8 cellular contexts compared by ENCODE assay signal in genomic region chr4:170138580-170139194, GRCh38. TPM values are rescaled to one million over a fixed set of nuclear protein-coding genes. Genes with fewer than 3 reads are reported as not detected.
DNase-seq lines count a peak whose midpoint lies in the region; ATAC-seq and TF ChIP-seq lines count a peak whose summit lies in the region.

No MANE protein-coding gene starts in this region.

- no peak overlapping the region for H3K27ac Mint-ChIP-seq in activated naive CD8-positive, alpha-beta T cell treated with anti-CD3 and anti-CD28 coated beads for 36 hours

- no peaks in the 10 kb centered on the region for H3K9me3 ChIP-seq in cardiac muscle cell (ENCODE audit: low read depth)

- H3K27me3 ChIP-seq in cardiac muscle cell, result no peaks in the 10 kb centered on the region

- no peaks in the 10 kb centered on the region for H3K36me3 Mint-ChIP-seq in activated naive CD8-positive, alpha-beta T cell treated with anti-CD3 and anti-CD28 coated beads for 36 hours

- H3K4me3 ChIP-seq in GM12875 (ENCODE audit: low read depth, low read length) (no peak overlapping the region), NB4 (ENCODE audit: low read depth, low read length) (no peak overlapping the region), cardiac muscle cell (no peak overlapping the region)

- no peaks in the 10 kb centered on the region for H3K9me3 Mint-ChIP-seq in activated naive CD8-positive, alpha-beta T cell treated with anti-CD3 and anti-CD28 coated beads for 36 hours

- H3K4me1 ChIP-seq in cardiac muscle cell (ENCODE audit: low read depth), result no peaks in the 10 kb centered on the region

- DNase-seq in NB4 (ENCODE audit: low read depth) (peak; percentile 72), SKM-1 (lab: John Stamatoyannopoulos, UW; ENCODE audit: unreplicated experiment) (peak; percentile 64), cardiac muscle cell (ENCODE audit: low read depth in 1 of 2, low spot score in 1 of 2) (peak; percentile 82 to 86), pulmonary artery endothelial cell (ENCODE audit: low read depth, low spot score) (peak; percentile 26)
- DNase-seq in activated naive CD8-positive, alpha-beta T cell treated with anti-CD3 and anti-CD28 coated beads for 36 hours, result peak; percentile 53

- H3K27ac ChIP-seq in cardiac muscle cell, result no peak overlapping the region

- H3K27me3 Mint-ChIP-seq in activated naive CD8-positive, alpha-beta T cell treated with anti-CD3 and anti-CD28 coated beads for 36 hours, result peaks cover 4% of the 10 kb centered on the region

- H3K4me1 Mint-ChIP-seq in activated naive CD8-positive, alpha-beta T cell treated with anti-CD3 and anti-CD28 coated beads for 36 hours, result peaks cover 2% of the 10 kb centered on the region

- no peak overlapping the region for H3K4me3 Mint-ChIP-seq in activated naive CD8-positive, alpha-beta T cell treated with anti-CD3 and anti-CD28 coated beads for 36 hours

- H3K36me3 ChIP-seq in cardiac muscle cell, result no peaks in the 10 kb centered on the region

- TF ChIP-seq POLR2A in NB4 (IDR thresholded peaks at IDR 0.05; ENCODE audit: extremely low read depth, insufficient read length), result no peak

- ATAC-seq in HG02588 (IDR thresholded peaks at IDR 0.05; ENCODE audit: unreplicated experiment), result peak; percentile 91
- ATAC-seq in HG03097 (IDR thresholded peaks at IDR 0.05; ENCODE audit: low FRiP score, unreplicated experiment), result no peak

- TF ChIP-seq CTCF in GM12875 (IDR thresholded peaks at IDR 0.05; ENCODE audit: borderline replicate concordance, insufficient read depth, low read depth, low read length) (peak; percentile 79), NB4 (IDR thresholded peaks at IDR 0.05; ENCODE audit: low read depth, low read length) (peak; percentile 61), cardiac muscle cell (IDR thresholded peaks at IDR 0.05; ENCODE audit: low read depth, low read length) (peak; percentile 81)

RNA-seq across cellular contexts. Expression of gene AADAT, which starts 48.9 kb away (rescaled TPM):
- under 1 TPM in 1 of 2 experiments, not detected in 1; 0.20 TPM for total RNA-seq in activated naive CD8-positive, alpha-beta T cell treated with anti-CD3 and anti-CD28 coated beads for 36 hours
- total RNA-seq in cardiac muscle cell (8.9 and 10.2 TPM in 2 replicates), pulmonary artery endothelial cell (0.07 and 0.18 TPM in 2 replicates)
- polyA plus RNA-seq in cardiac muscle cell, result 17.4 and 19.6 TPM in 2 replicates

Comparison
In these comparisons a context has a peak if more than half of its experiments do, and no peak if none do; other contexts are left out.
1. DNase-seq: peak in every context shown above with its lines; median percentile 84 in cardiac muscle cell; 72 in NB4; 64 in SKM-1; 53 in activated naive CD8-positive, alpha-beta T cell treated with anti-CD3 and anti-CD28 coated beads for 36 hours; 26 in pulmonary artery endothelial cell.